In genomic region chr20:63639093-63639860, GRCh38 we compare ENCODE assay signal across 11 cellular contexts. TPM values are rescaled to one million over a fixed set of nuclear protein-coding genes. Genes with fewer than 3 reads are reported as not detected.
DNase-seq lines count a peak whose midpoint lies in the region; ATAC-seq, FAIRE-seq and TF ChIP-seq lines count a peak whose summit lies in the region.
"Had no signal": no experiment of that assay in that cellular context is flagged by ENCODE, and none has a peak within 500 bp of the region (broad histone marks: within the 10 kb centered on the region; RNA-seq: fewer than 3 reads in every experiment).

No MANE protein-coding gene starts in this region.

- peak; percentile 77 to 87 (median 81) for DNase-seq in CD4-positive, alpha-beta memory T cell
- DNase-seq in T-helper 9 cell (peak; percentile 58), astrocyte (ENCODE audit: low read depth) (no peak), sigmoid colon (no peak), trophoblast cell (no peak), GM20000 (ENCODE audit: low spot score) (no peak), HuH-7 (ENCODE audit: low spot score) (no peak)
- DNase-seq: kidney glomerular epithelial cell, NCI-H2029 had no signal

- H3K36me3 Mint-ChIP-seq in CD4-positive, alpha-beta memory T cell: peaks cover 9 to 19% of the 10 kb centered on the region in 2 donors
- H3K36me3 Mint-ChIP-seq in astrocyte (ENCODE audit: low read depth, unreplicated experiment): no peaks in the 10 kb centered on the region

- H2AFZ ChIP-seq in astrocyte (ENCODE audit: low read depth, low read length) (no peak overlapping the region), trophoblast cell (ENCODE audit: insufficient read depth, low read length, poor library complexity) (no peak overlapping the region)

- H3K4me1 Mint-ChIP-seq in CD4-positive, alpha-beta memory T cell: peaks cover 21 to 64% (median 43%) of the 10 kb centered on the region in 4 donors
- peaks cover 5% of the 10 kb centered on the region for H3K4me1 Mint-ChIP-seq in astrocyte (ENCODE audit: low read depth, unreplicated experiment)

- no peaks in the 10 kb centered on the region for H3K9me3 ChIP-seq in CD4-positive, alpha-beta memory T cell (ENCODE audit: control insufficient read depth in 1 of 2, low read length in 2 of 2)
- H3K9me3 ChIP-seq in astrocyte (ENCODE audit: insufficient read depth, low read depth, low read length): no peaks in the 10 kb centered on the region
- no peaks in the 10 kb centered on the region for H3K9me3 ChIP-seq in sigmoid colon
- H3K9me3 ChIP-seq in trophoblast cell (ENCODE audit: insufficient read depth, low read depth, low read length): peaks cover 2% of the 10 kb centered on the region

- peak overlapping the region; percentile 57 for H3K27ac ChIP-seq in CD4-positive, alpha-beta memory T cell (ENCODE audit: low read depth, low read length)
- H3K27ac ChIP-seq in astrocyte (ENCODE audit: low read depth, low read length): no peak overlapping the region
- peak overlapping the region in 3 of 4 donors; percentile 23 to 52 (median 47) for H3K27ac ChIP-seq in sigmoid colon
- H3K27ac ChIP-seq in trophoblast cell (ENCODE audit: low read depth, low read length): no peak overlapping the region

- no peak overlapping the region for H3K14ac ChIP-seq in trophoblast cell (ENCODE audit: low read length)

- peaks cover 0 to 5% of the 10 kb centered on the region in 2 donors for H3K27me3 Mint-ChIP-seq in CD4-positive, alpha-beta memory T cell
- H3K27me3 Mint-ChIP-seq in astrocyte (ENCODE audit: low read depth, unreplicated experiment): no peaks in the 10 kb centered on the region

- no peaks in the 10 kb centered on the region for H3K36me3 ChIP-seq in CD4-positive, alpha-beta memory T cell (ENCODE audit: insufficient read depth, low read length)
- no peaks in the 10 kb centered on the region for H3K36me3 ChIP-seq in astrocyte (ENCODE audit: insufficient read depth, low read length)
- H3K36me3 ChIP-seq in sigmoid colon: no peaks in the 10 kb centered on the region
- H3K36me3 ChIP-seq in trophoblast cell (ENCODE audit: control insufficient read depth in 1 of 2, insufficient read depth in 2 of 2, low read length in 2 of 2): no peaks in the 10 kb centered on the region

- H3K23ac ChIP-seq in trophoblast cell (ENCODE audit: low read length): no peak overlapping the region

- no peaks in the 10 kb centered on the region for H4K20me1 ChIP-seq in astrocyte (ENCODE audit: insufficient read depth, low read length)

- peak overlapping the region; percentile 91 to 98 (median 94) for H3K4me3 Mint-ChIP-seq in CD4-positive, alpha-beta memory T cell
- H3K4me3 Mint-ChIP-seq in astrocyte (ENCODE audit: unreplicated experiment): peak overlapping the region; percentile 30

- H2BK120ac ChIP-seq in trophoblast cell (ENCODE audit: insufficient read depth, low read length, poor library complexity): no peak overlapping the region

- H2AK5ac ChIP-seq in trophoblast cell (ENCODE audit: low read length): no peak overlapping the region

- peaks cover 0 to 3% (median 0%) of the 10 kb centered on the region in 8 donors for H3K9me3 Mint-ChIP-seq in CD4-positive, alpha-beta memory T cell
- no peaks in the 10 kb centered on the region for H3K9me3 Mint-ChIP-seq in astrocyte (ENCODE audit: unreplicated experiment)

- WGBS in sigmoid colon, 2 donors: 35 to 39% methylated on average over 15 of the region's 15 CpGs
- no CpG with 5 or more reads among the region's 15 CpGs for WGBS in trophoblast cell (ENCODE audit: extremely low coverage, insufficient coverage, insufficient read length)

- intact Hi-C loops in CD4-positive, alpha-beta memory T cell (cut with micrococcal nuclease): loop anchor here (1.0 kb wide), 1 partner anchor 11 kb away; no protein-coding TSS in a partner anchor
- intact Hi-C loops in sigmoid colon (cut with DNase I): no loop called here

- H3K27ac Mint-ChIP-seq in CD4-positive, alpha-beta memory T cell: peak overlapping the region in 6 of 7 donors; percentile 99 to 100 (median 100)
- H3K27ac Mint-ChIP-seq in astrocyte (ENCODE audit: unreplicated experiment): no peak overlapping the region

- H3K4ac ChIP-seq in trophoblast cell (ENCODE audit: low read depth, low read length): no peak overlapping the region

- H3K18ac ChIP-seq in trophoblast cell (ENCODE audit: low read length): no peak overlapping the region

- no peak for ATAC-seq in HG03139 (IDR thresholded peaks at IDR 0.05; ENCODE audit: unreplicated experiment)

- TF ChIP-seq CTCF in astrocyte (IDR thresholded peaks at IDR 0.05; ENCODE audit: insufficient read depth, low read depth, low read length): no peak
- TF ChIP-seq CTCF in sigmoid colon (IDR thresholded peaks at IDR 0.05): no peak
- no peak for TF ChIP-seq CTCF in GM20000 (IDR thresholded peaks at IDR 0.05; ENCODE audit: extremely low read depth, missing control alignments)

- no peak overlapping the region for H4K91ac ChIP-seq in trophoblast cell (ENCODE audit: low read depth, low read length)

- no peak overlapping the region for H4K8ac ChIP-seq in trophoblast cell (ENCODE audit: low read depth, low read length)

- H3K4me3 ChIP-seq in CD4-positive, alpha-beta memory T cell (ENCODE audit: low read length in 2 of 2): peak overlapping the region; percentile 78 to 92
- H3K4me3 ChIP-seq in astrocyte (ENCODE audit: insufficient read depth, low read depth, low read length): no peak overlapping the region
- H3K4me3 ChIP-seq in sigmoid colon: no peak overlapping the region
- H3K4me3 ChIP-seq in trophoblast cell (ENCODE audit: low read depth, low read length): no peak overlapping the region

- FAIRE-seq in astrocyte (lab: Jason Lieb, UNC): no peak
- FAIRE-seq: H1 had no signal

- CTCF ChIA-PET in CD4-positive, alpha-beta memory T cell (lab: Charles Lee; ENCODE audit: partially characterized antibody): interaction anchor here (1.3 to 2.1 kb wide), 4 partner anchors 10 to 102 kb away, joined by 3 to 9 read pairs (median 4); partner anchors contain the start of genes GMEB2, PTK6 and RTEL1

- no peak overlapping the region for H2BK12ac ChIP-seq in trophoblast cell (ENCODE audit: low read length)

- POLR2A ChIA-PET in CD4-positive, alpha-beta memory T cell (lab: Charles Lee; ENCODE audit: partially characterized antibody): interaction anchor here (0.6 to 10.5 kb wide), 18 partner anchors 13 to 686 kb away, joined by 3 to 658 read pairs (median 4); partner anchors contain the start of genes ARFRP1, GMEB2, LIME1 and PPDPF

- no peak overlapping the region for H3K4me2 ChIP-seq in astrocyte (ENCODE audit: low read length)
- no peak overlapping the region for H3K4me2 ChIP-seq in trophoblast cell (ENCODE audit: low read length)

- H2BK5ac ChIP-seq in trophoblast cell (ENCODE audit: low read depth, low read length, poor library complexity): no peak overlapping the region

- peaks cover 57% of the 10 kb centered on the region for H3K4me1 ChIP-seq in CD4-positive, alpha-beta memory T cell (ENCODE audit: insufficient read depth, low read length)
- H3K4me1 ChIP-seq in astrocyte (ENCODE audit: insufficient read depth, low read length): peaks cover 11% of the 10 kb centered on the region
- peaks cover 0 to 15% (median 10%) of the 10 kb centered on the region in 4 donors for H3K4me1 ChIP-seq in sigmoid colon
- peaks cover 5 to 16% of the 10 kb centered on the region in 2 experiments for H3K4me1 ChIP-seq in trophoblast cell (ENCODE audit: control insufficient read depth in 1 of 2, insufficient read depth in 2 of 2, low read length in 2 of 2)

- no peaks in the 10 kb centered on the region for H3K79me2 ChIP-seq in astrocyte (ENCODE audit: insufficient read depth, low read length)
- no peaks in the 10 kb centered on the region for H3K79me2 ChIP-seq in trophoblast cell (ENCODE audit: control insufficient read depth, insufficient read depth, low read length, poor library complexity)

- no peak overlapping the region for H3K9ac ChIP-seq in astrocyte (ENCODE audit: low read length)
- no peak overlapping the region for H3K9ac ChIP-seq in trophoblast cell (ENCODE audit: low read length)

- TF ChIP-seq EP300 in sigmoid colon (IDR thresholded peaks at IDR 0.05): no peak

- H3K27me3 ChIP-seq in CD4-positive, alpha-beta memory T cell (ENCODE audit: insufficient read depth, low read length): no peaks in the 10 kb centered on the region
- H3K27me3 ChIP-seq in astrocyte (ENCODE audit: insufficient read depth, low read length): no peaks in the 10 kb centered on the region
- no peaks in the 10 kb centered on the region for H3K27me3 ChIP-seq in sigmoid colon
- H3K27me3 ChIP-seq in trophoblast cell (ENCODE audit: insufficient read depth, low read length): no peaks in the 10 kb centered on the region

- TF ChIP-seq POLR2A in sigmoid colon (IDR thresholded peaks at IDR 0.05): no peak

- H3K79me1 ChIP-seq in trophoblast cell (ENCODE audit: low read length): peaks cover 4% of the 10 kb centered on the region

- no peak overlapping the region for H4K12ac ChIP-seq in trophoblast cell (ENCODE audit: low read depth, low read length)

RNA-seq across cellular contexts. Expression of gene GMEB2, which starts 12.4 kb away (rescaled TPM):
- 10 to 100 TPM; 24.4 to 26.4 TPM for total RNA-seq in CD4-positive, alpha-beta memory T cell
- 10 to 100 TPM in 1 of 2 donors, 1 to 10 TPM in 1; 4.5 to 16.6 TPM for polyA plus RNA-seq in CD4-positive, alpha-beta memory T cell
- total RNA-seq in astrocyte (10.7 and 11.7 TPM in 2 replicates), sigmoid colon (1 to 10 TPM; 6.2 to 8.2 (median 8.0) TPM)
- polyA plus RNA-seq in sigmoid colon: 10 to 100 TPM in 1 of 3 donors, 1 to 10 TPM in 2; 6.0 to 15.1 (median 7.4) TPM
- 12.3 and 13.4 TPM in 2 replicates for polyA plus RNA-seq in trophoblast cell (2013)

RNA-seq across cellular contexts. Expression of gene STMN3, which starts 13.9 kb away (rescaled TPM):
- 100 to 1,000 TPM; 110 to 120 TPM for total RNA-seq in CD4-positive, alpha-beta memory T cell
- 10 to 100 TPM; 18.9 to 30.5 TPM for polyA plus RNA-seq in CD4-positive, alpha-beta memory T cell
- 29.2 and 30.7 TPM in 2 replicates for total RNA-seq in astrocyte
- total RNA-seq in sigmoid colon: 10 to 100 TPM; 14.6 to 22.1 (median 20.1) TPM
- 10 to 100 TPM in 1 of 3 donors, 1 to 10 TPM in 2; 1.8 to 25.2 (median 6.6) TPM for polyA plus RNA-seq in sigmoid colon
- 3.6 and 3.8 TPM in 2 replicates for polyA plus RNA-seq in trophoblast cell (2013)

RNA-seq across cellular contexts. Expression of gene RTEL1, which starts 18.8 kb away (rescaled TPM):
- 10 to 100 TPM; 30.9 to 36.0 TPM for total RNA-seq in CD4-positive, alpha-beta memory T cell
- 1 to 10 TPM; 1.3 to 5.4 TPM for polyA plus RNA-seq in CD4-positive, alpha-beta memory T cell
- total RNA-seq in astrocyte (15.5 and 15.6 TPM in 2 replicates), sigmoid colon (10 to 100 TPM; 19.6 to 44.3 (median 31.4) TPM)
- 10 to 100 TPM in 1 of 3 donors, 1 to 10 TPM in 2; 3.6 to 22.4 (median 9.0) TPM for polyA plus RNA-seq in sigmoid colon
- 9.9 and 10.1 TPM in 2 replicates for polyA plus RNA-seq in trophoblast cell (2013)

RNA-seq across cellular contexts. Expression of gene TNFRSF6B, which starts 57.2 kb away (rescaled TPM):
- total RNA-seq in CD4-positive, alpha-beta memory T cell: not detected
- not detected for polyA plus RNA-seq in CD4-positive, alpha-beta memory T cell
- total RNA-seq in astrocyte (2.0 and 2.8 TPM in 2 replicates), sigmoid colon (10 to 100 TPM in 1 of 4 donors, 1 to 10 TPM in 3; 1.8 to 45.5 (median 4.2) TPM)
- 100 to 1,000 TPM in 1 of 3 donors, 1 to 10 TPM in 2; 1.2 to 186 (median 4.8) TPM for polyA plus RNA-seq in sigmoid colon
- polyA plus RNA-seq in trophoblast cell (2013): 0.73 and 0.85 TPM in 2 replicates
- total RNA-seq: H1 had no signal

Comparison
In these comparisons a context has a peak if more than half of its experiments do, and no peak if none do; other contexts are left out.
1. DNase-seq: peak in CD4-positive, alpha-beta memory T cell (5 of 5) and T-helper 9 cell (single experiment); none in astrocyte (single experiment), sigmoid colon (single experiment), trophoblast cell (0 of 2), GM20000 (single experiment) and HuH-7 (single experiment).
2. H3K27ac ChIP-seq: peak in CD4-positive, alpha-beta memory T cell (single experiment) and sigmoid colon (3 of 4); none in astrocyte (single experiment) and trophoblast cell (single experiment).
3. H3K4me3 ChIP-seq: peak in CD4-positive, alpha-beta memory T cell (2 of 2); none in astrocyte (single experiment), sigmoid colon (0 of 4) and trophoblast cell (single experiment).